In genomic region chr1:54137532-54138061, GRCh38 we compare ENCODE assay signal across 10 cellular contexts. TPM values are rescaled to one million over a fixed set of nuclear protein-coding genes. Genes with fewer than 3 reads are reported as not detected.
A peak's percentile ranks its signal among the peaks of the same experiment; 100 is the strongest.
DNase-seq lines count a peak whose midpoint lies in the region; ATAC-seq and TF ChIP-seq lines count a peak whose summit lies in the region.
"Had no signal": no experiment of that assay in that cellular context is flagged by ENCODE, and none has a peak within 500 bp of the region (broad histone marks: within the 10 kb centered on the region; RNA-seq: fewer than 3 reads in every experiment).

No MANE protein-coding gene starts in this region.

- H3K36me3 Mint-ChIP-seq in CD8-positive, alpha-beta memory T cell = no peaks in the 10 kb centered on the region

- DNase-seq in EH (ENCODE audit: low read depth) = peak; percentile 87
- DNase-seq in SJCRH30 = peak; percentile 28 to 37
- DNase-seq in osteoblast (ENCODE audit: insufficient read length, low spot score, missing footprints) = peak; percentile 91
- DNase-seq in activated naive CD4-positive, alpha-beta T cell (lab: John Stamatoyannopoulos, UW) = no peak
- no peak for DNase-seq in OCI-LY7 (ENCODE audit: low spot score)
- DNase-seq in NCI-H774 (lab: John Stamatoyannopoulos, UW) = no peak
- DNase-seq in CD8-positive, alpha-beta memory T cell = no peak
- DNase-seq: activated naive CD8-positive, alpha-beta T cell treated with anti-CD3 and anti-CD28 coated beads, Interleukin-2, amount 50 U/mL, for 24 hours; NCI-H2029 had no signal

- ATAC-seq in esophagus mucosa = peak; percentile 24
- ATAC-seq: activated naive CD8-positive, alpha-beta T cell treated with anti-CD3 and anti-CD28 coated beads, Interleukin-2, amount 50 U/mL, for 24 hours had no signal

- no peak overlapping the region for H3K27ac ChIP-seq in SJCRH30
- H3K27ac ChIP-seq in osteoblast (ENCODE audit: low read depth, low read length) = no peak overlapping the region
- H3K27ac ChIP-seq in OCI-LY7 (ENCODE audit: low read depth, low read length, poor library complexity, severe bottlenecking) = no peak overlapping the region
- no peak overlapping the region for H3K27ac ChIP-seq in CD8-positive, alpha-beta memory T cell (ENCODE audit: low read depth, low read length)

- H2AFZ ChIP-seq in osteoblast (ENCODE audit: low read length) (peak overlapping the region; percentile 17), OCI-LY7 (ENCODE audit: low read length) (no peak overlapping the region)

- H4K20me1 ChIP-seq in osteoblast (ENCODE audit: insufficient read depth, low read length) (no peaks in the 10 kb centered on the region), OCI-LY7 (ENCODE audit: insufficient read depth, low read length) (no peaks in the 10 kb centered on the region)

- no peaks in the 10 kb centered on the region for H3K4me1 Mint-ChIP-seq in CD8-positive, alpha-beta memory T cell
- H3K4me1 Mint-ChIP-seq: activated naive CD8-positive, alpha-beta T cell treated with anti-CD3 and anti-CD28 coated beads, Interleukin-2, amount 50 U/mL, for 24 hours had no signal

- H3K79me2 ChIP-seq in osteoblast (ENCODE audit: insufficient read depth, low read length) = no peaks in the 10 kb centered on the region
- no peaks in the 10 kb centered on the region for H3K79me2 ChIP-seq in OCI-LY7 (ENCODE audit: insufficient read depth, low read depth, low read length)

- H3K4me2 ChIP-seq in osteoblast (ENCODE audit: insufficient read depth, low read length) (no peak overlapping the region), OCI-LY7 (ENCODE audit: low read length) (no peak overlapping the region)

- no peak overlapping the region for H3K27ac Mint-ChIP-seq in CD8-positive, alpha-beta memory T cell
- H3K27ac Mint-ChIP-seq: activated naive CD8-positive, alpha-beta T cell treated with anti-CD3 and anti-CD28 coated beads, Interleukin-2, amount 50 U/mL, for 24 hours had no signal

- H3K4me3 ChIP-seq in SJCRH30 = no peak overlapping the region
- no peak overlapping the region for H3K4me3 ChIP-seq in osteoblast (ENCODE audit: insufficient read depth, low read length)
- H3K4me3 ChIP-seq in OCI-LY7 (ENCODE audit: low read depth, low read length, poor library complexity, severe bottlenecking) = no peak overlapping the region
- no peak overlapping the region for H3K4me3 ChIP-seq in CD8-positive, alpha-beta memory T cell (ENCODE audit: low read length)

- H3K4me1 ChIP-seq in SJCRH30 = peaks cover 7% of the 10 kb centered on the region
- H3K4me1 ChIP-seq in osteoblast (ENCODE audit: insufficient read depth, low read length) = peaks cover 11% of the 10 kb centered on the region
- no peaks in the 10 kb centered on the region for H3K4me1 ChIP-seq in OCI-LY7 (ENCODE audit: insufficient read depth, low read length, poor library complexity, severe bottlenecking)
- H3K4me1 ChIP-seq in CD8-positive, alpha-beta memory T cell (ENCODE audit: insufficient read depth, low read length) = no peaks in the 10 kb centered on the region

- intact Hi-C loops in OCI-LY7 (cut with micrococcal nuclease; ENCODE audit: unreplicated experiment) = no loop called here

- H3K36me3 ChIP-seq in SJCRH30 (no peaks in the 10 kb centered on the region), osteoblast (ENCODE audit: insufficient read depth, low read length) (no peaks in the 10 kb centered on the region), OCI-LY7 (ENCODE audit: insufficient read depth, low read length) (no peaks in the 10 kb centered on the region)
- H3K36me3 ChIP-seq in CD8-positive, alpha-beta memory T cell (ENCODE audit: insufficient read depth, low read length) = no peaks in the 10 kb centered on the region

- TF ChIP-seq CTCF in osteoblast (IDR thresholded peaks at IDR 0.05; ENCODE audit: extremely low read depth, low read depth, low read length) (no peak), OCI-LY7 (conservative IDR thresholded peaks at IDR 0.05; ENCODE audit: low read length) (no peak)

- peaks cover 0 to 7% of the 10 kb centered on the region in 2 donors for H3K27me3 Mint-ChIP-seq in CD8-positive, alpha-beta memory T cell
- H3K27me3 Mint-ChIP-seq: activated naive CD8-positive, alpha-beta T cell treated with anti-CD3 and anti-CD28 coated beads, Interleukin-2, amount 50 U/mL, for 24 hours had no signal

- no TSS peak for BruUV-seq in OCI-LY7 (replicated peaks; lab: Mats Ljungman, UMichigan)

- POLR2A ChIA-PET in OCI-LY7 (lab: Charles Lee) = no interaction called here
- POLR2A ChIA-PET in CD8-positive, alpha-beta memory T cell (lab: Charles Lee) = no interaction called here

- no peak overlapping the region for H3K4me3 Mint-ChIP-seq in CD8-positive, alpha-beta memory T cell
- H3K4me3 Mint-ChIP-seq: activated naive CD8-positive, alpha-beta T cell treated with anti-CD3 and anti-CD28 coated beads, Interleukin-2, amount 50 U/mL, for 24 hours had no signal

- H3K9me3 ChIP-seq in SJCRH30 (replicated peaks) = no peaks in the 10 kb centered on the region
- no peaks in the 10 kb centered on the region for H3K9me3 ChIP-seq in osteoblast (ENCODE audit: low read depth, low read length)
- H3K9me3 ChIP-seq in OCI-LY7 (ENCODE audit: low read length) = no peaks in the 10 kb centered on the region
- no peaks in the 10 kb centered on the region for H3K9me3 ChIP-seq in CD8-positive, alpha-beta memory T cell (ENCODE audit: low read length)

- no peaks in the 10 kb centered on the region for H3K9me2 ChIP-seq in OCI-LY7 (ENCODE audit: insufficient read depth, low read length)

- CTCF ChIA-PET in OCI-LY7 (lab: Charles Lee; ENCODE audit: unreplicated experiment) = no interaction called here
- CTCF ChIA-PET in CD8-positive, alpha-beta memory T cell (lab: Charles Lee) = interaction anchor here (1.8 kb wide), 1 partner anchor 352 kb away, joined by 4 read pairs; no protein-coding TSS in a partner anchor

- no peaks in the 10 kb centered on the region for H3K9me3 Mint-ChIP-seq in CD8-positive, alpha-beta memory T cell
- H3K9me3 Mint-ChIP-seq: activated naive CD8-positive, alpha-beta T cell treated with anti-CD3 and anti-CD28 coated beads, Interleukin-2, amount 50 U/mL, for 24 hours had no signal

- H3K27me3 ChIP-seq in SJCRH30 = no peaks in the 10 kb centered on the region
- no peaks in the 10 kb centered on the region for H3K27me3 ChIP-seq in osteoblast (ENCODE audit: insufficient read depth, low read length)
- no peaks in the 10 kb centered on the region for H3K27me3 ChIP-seq in CD8-positive, alpha-beta memory T cell (ENCODE audit: insufficient read depth, low read length, poor library complexity, severe bottlenecking)

RNA-seq across cellular contexts. Expression of gene CDCP2, which starts 15.2 kb away (rescaled TPM):
- not detected in 2 replicates for total RNA-seq in SJCRH30 (2014; rRNA removed; shearing (Covaris generic))
- total RNA-seq in esophagus mucosa = not detected
- total RNA-seq in osteoblast = not detected in 2 replicates
- 0.09 TPM in 1 of 2 replicates, not detected in the other for total RNA-seq in OCI-LY7 (2014; rRNA removed; shearing (Covaris generic))
- 0.26 TPM in 1 of 2 replicates, not detected in the other for total RNA-seq in OCI-LY7 (2022)
- total RNA-seq in CD8-positive, alpha-beta memory T cell = not detected
- not detected for polyA plus RNA-seq in CD8-positive, alpha-beta memory T cell

Comparison
In these comparisons a context has a peak if more than half of its experiments do, and no peak if none do; other contexts are left out.
1. DNase-seq: peak in EH (single experiment), SJCRH30 (2 of 2) and osteoblast (single experiment); none in activated naive CD4-positive, alpha-beta T cell (0 of 4), OCI-LY7 (single experiment), NCI-H774 (single experiment) and CD8-positive, alpha-beta memory T cell (0 of 5).